Comparison of ENCODE assay signal across 11 cellular contexts in the genomic region with DNA sequence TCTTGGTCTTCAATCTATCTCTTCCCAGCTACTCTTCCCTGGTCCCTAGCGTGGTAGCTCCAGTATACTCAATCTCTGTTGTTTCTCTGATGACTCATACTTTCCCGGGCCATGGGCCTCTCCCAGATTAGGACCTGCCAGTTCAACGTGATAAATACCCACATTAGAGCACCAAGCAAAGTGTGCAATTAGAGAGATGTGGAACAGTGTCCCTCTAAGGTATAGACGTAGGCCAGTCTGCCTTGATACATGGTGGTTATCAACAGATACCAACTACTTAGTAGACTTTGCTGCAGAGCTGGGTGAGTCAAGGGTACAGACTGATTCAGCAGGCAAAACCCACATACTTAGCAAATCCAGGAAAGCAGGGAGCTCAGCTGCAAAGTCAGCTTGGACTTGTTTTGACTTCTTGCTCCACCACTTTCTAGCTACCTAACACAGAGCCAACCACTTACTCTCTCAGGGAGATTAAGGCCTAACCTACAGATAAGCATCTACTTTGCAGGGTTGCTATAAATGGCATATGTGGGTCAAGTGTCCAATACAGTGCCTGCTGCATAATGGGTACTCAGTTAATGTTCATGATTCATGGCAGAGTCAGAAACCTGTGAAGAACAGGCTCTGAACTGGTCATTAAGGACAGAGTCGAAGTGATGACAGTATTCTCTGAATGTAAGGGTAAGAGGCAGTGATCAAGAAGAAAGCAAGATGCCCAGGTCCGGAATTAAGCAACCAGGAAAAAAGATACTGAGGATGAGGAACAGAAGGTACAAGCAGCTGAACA.
DNase-seq lines count a peak whose midpoint lies in the region; ATAC-seq, FAIRE-seq and TF ChIP-seq lines count a peak whose summit lies in the region.
"Had no signal": no experiment of that assay in that cellular context is flagged by ENCODE, and none has a peak within 500 bp of the region (broad histone marks: within the 10 kb centered on the region; RNA-seq: fewer than 3 reads in every experiment).

No MANE protein-coding gene starts in this region.

- no peaks in the 10 kb centered on the region for H3K27me3 ChIP-seq in bronchial epithelial cell (ENCODE audit: control insufficient read depth, insufficient read depth, low read length)
- H3K27me3 ChIP-seq: BLaER1 had no signal

- DNase-seq in A172 (ENCODE audit: low spot score) (peak; percentile 85), bronchial epithelial cell (ENCODE audit: low read depth) (peak; percentile 84), kidney tubule cell (ENCODE audit: low spot score) (peak; percentile 73), RPMI8226 (no peak), NCI-H510A (lab: John Stamatoyannopoulos, UW) (no peak)
- DNase-seq: NCI-H524 treated with DMSO at 0.1 percent for 48 hours, T1000 had no signal

- no peaks in the 10 kb centered on the region for H3K36me3 ChIP-seq in bronchial epithelial cell (ENCODE audit: control insufficient read depth, insufficient read depth, low read length)
- H3K36me3 ChIP-seq: BLaER1 had no signal

- H3K4me3 ChIP-seq in bronchial epithelial cell (ENCODE audit: low read depth, low read length) = no peak overlapping the region
- H3K4me3 ChIP-seq: BLaER1 had no signal

- no peak for TF ChIP-seq CTCF in bronchial epithelial cell (IDR thresholded peaks at IDR 0.05; ENCODE audit: insufficient read depth, low read length, severe bottlenecking)

- no peak for TF ChIP-seq RAD21 in Ishikawa (IDR thresholded peaks at IDR 0.05; ENCODE audit: low read depth)

- ATAC-seq in GM19467 (IDR thresholded peaks at IDR 0.05; ENCODE audit: unreplicated experiment) (no peak), HG03565 (IDR thresholded peaks at IDR 0.05; ENCODE audit: unreplicated experiment) (no peak)

- TF ChIP-seq EP300 in Ishikawa (IDR thresholded peaks at IDR 0.05; ENCODE audit: borderline replicate concordance) = peak; percentile 27; the same call in 1 of the 2 replicates

- FAIRE-seq in bronchial epithelial cell (lab: Jason Lieb, UNC) = no peak

TF ChIP-seq in Ishikawa, 13 proteins besides CTCF, POLR2A, EP300 and RAD21:
- TF ChIP-seq TCF12 (IDR thresholded peaks at IDR 0.05; ENCODE audit: low read depth) = no peak
- TF ChIP-seq, protein P1, sequence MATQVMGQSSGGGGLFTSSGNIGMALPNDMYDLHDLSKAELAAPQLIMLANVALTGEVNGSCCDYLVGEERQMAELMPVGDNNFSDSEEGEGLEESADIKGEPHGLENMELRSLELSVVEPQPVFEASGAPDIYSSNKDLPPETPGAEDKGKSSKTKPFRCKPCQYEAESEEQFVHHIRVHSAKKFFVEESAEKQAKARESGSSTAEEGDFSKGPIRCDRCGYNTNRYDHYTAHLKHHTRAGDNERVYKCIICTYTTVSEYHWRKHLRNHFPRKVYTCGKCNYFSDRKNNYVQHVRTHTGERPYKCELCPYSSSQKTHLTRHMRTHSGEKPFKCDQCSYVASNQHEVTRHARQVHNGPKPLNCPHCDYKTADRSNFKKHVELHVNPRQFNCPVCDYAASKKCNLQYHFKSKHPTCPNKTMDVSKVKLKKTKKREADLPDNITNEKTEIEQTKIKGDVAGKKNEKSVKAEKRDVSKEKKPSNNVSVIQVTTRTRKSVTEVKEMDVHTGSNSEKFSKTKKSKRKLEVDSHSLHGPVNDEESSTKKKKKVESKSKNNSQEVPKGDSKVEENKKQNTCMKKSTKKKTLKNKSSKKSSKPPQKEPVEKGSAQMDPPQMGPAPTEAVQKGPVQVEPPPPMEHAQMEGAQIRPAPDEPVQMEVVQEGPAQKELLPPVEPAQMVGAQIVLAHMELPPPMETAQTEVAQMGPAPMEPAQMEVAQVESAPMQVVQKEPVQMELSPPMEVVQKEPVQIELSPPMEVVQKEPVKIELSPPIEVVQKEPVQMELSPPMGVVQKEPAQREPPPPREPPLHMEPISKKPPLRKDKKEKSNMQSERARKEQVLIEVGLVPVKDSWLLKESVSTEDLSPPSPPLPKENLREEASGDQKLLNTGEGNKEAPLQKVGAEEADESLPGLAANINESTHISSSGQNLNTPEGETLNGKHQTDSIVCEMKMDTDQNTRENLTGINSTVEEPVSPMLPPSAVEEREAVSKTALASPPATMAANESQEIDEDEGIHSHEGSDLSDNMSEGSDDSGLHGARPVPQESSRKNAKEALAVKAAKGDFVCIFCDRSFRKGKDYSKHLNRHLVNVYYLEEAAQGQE (IDR thresholded peaks at IDR 0.05; ENCODE audit: low read depth) = no peak
- TF ChIP-seq TEAD4 (IDR thresholded peaks at IDR 0.05) = no peak
- no peak for TF ChIP-seq ZBTB7A (IDR thresholded peaks at IDR 0.05; ENCODE audit: low read depth)
- no peak for TF ChIP-seq YY1 (IDR thresholded peaks at IDR 0.05; ENCODE audit: low read depth)
- no peak for TF ChIP-seq TAF1 (IDR thresholded peaks at IDR 0.05; ENCODE audit: low read depth)
- TF ChIP-seq, protein P2, sequence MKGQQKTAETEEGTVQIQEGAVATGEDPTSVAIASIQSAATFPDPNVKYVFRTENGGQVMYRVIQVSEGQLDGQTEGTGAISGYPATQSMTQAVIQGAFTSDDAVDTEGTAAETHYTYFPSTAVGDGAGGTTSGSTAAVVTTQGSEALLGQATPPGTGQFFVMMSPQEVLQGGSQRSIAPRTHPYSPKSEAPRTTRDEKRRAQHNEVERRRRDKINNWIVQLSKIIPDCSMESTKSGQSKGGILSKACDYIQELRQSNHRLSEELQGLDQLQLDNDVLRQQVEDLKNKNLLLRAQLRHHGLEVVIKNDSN (IDR thresholded peaks at IDR 0.05) = no peak
- TF ChIP-seq CEBPB (IDR thresholded peaks at IDR 0.05) = no peak
- TF ChIP-seq NFIC (IDR thresholded peaks at IDR 0.05) = no peak
TF ChIP-seq in Ishikawa: peak in this region for 0.

Comparison
In these comparisons a context has a peak if more than half of its experiments do, and no peak if none do; other contexts are left out.
1. DNase-seq: peak in A172 (single experiment), bronchial epithelial cell (single experiment) and kidney tubule cell (single experiment); none in RPMI8226 (single experiment) and NCI-H510A (single experiment).